ENCODE assay signal across 31 cellular contexts in genomic region chr13:113732176-113732960, GRCh38. TPM values are rescaled to one million over a fixed set of nuclear protein-coding genes. Genes with fewer than 3 reads are reported as not detected.
A peak's percentile ranks its signal among the peaks of the same experiment; 100 is the strongest.
DNase-seq lines count a peak whose midpoint lies in the region; ATAC-seq and TF ChIP-seq lines count a peak whose summit lies in the region.
"Had no signal": no experiment of that assay in that cellular context is flagged by ENCODE, and none has a peak within 500 bp of the region (broad histone marks: within the 10 kb centered on the region; RNA-seq: fewer than 3 reads in every experiment).

No MANE protein-coding gene starts in this region.

- H3K9me2 ChIP-seq in hepatocyte (replicated peaks; ENCODE audit: insufficient read depth): no peaks in the 10 kb centered on the region
- H3K9me2 ChIP-seq: SK-N-SH had no signal

- H4K20me1 ChIP-seq in BLaER1 treated with 17β-estradiol and CSF1 and Interleukin-3, amounts not matched to agents 10 nM and 100 nM: peaks cover 0 to 52% (median 11%) of the 10 kb centered on the region in 11 experiments; a peak in 10 of 22 replicates
- no peaks in the 10 kb centered on the region for H4K20me1 ChIP-seq in hepatocyte (ENCODE audit: insufficient read depth, poor library complexity, severe bottlenecking)

- no peaks in the 10 kb centered on the region for H3K36me3 Mint-ChIP-seq in type B pancreatic cell

- H3K4me1 Mint-ChIP-seq in type B pancreatic cell (ENCODE audit: unreplicated experiment): no peaks in the 10 kb centered on the region
- H3K4me1 Mint-ChIP-seq: activated CD4-positive, alpha-beta memory T cell treated with anti-CD3 and anti-CD28 coated beads, Interleukin-2, amount 10 ng/mL, durations not matched to agents 7 days and 5 days had no signal

- TF ChIP-seq CTCF in NB4 (IDR thresholded peaks at IDR 0.05; ENCODE audit: low read depth, low read length) (no peak), hepatocyte (IDR thresholded peaks at IDR 0.05; ENCODE audit: poor library complexity) (no peak), type B pancreatic cell (conservative IDR thresholded peaks at IDR 0.05) (no peak)

- DNase-seq in NB4 (ENCODE audit: low read depth) (peak; percentile 36), germinal center (ENCODE audit: low spot score) (peak; percentile 24), sciatic nerve (ENCODE audit: low spot score) (no peak), hepatocyte (ENCODE audit: low spot score) (no peak), DMS 273 treated with DMSO at 0.1 percent for 48 hours (lab: John Stamatoyannopoulos, UW) (no peak), type B pancreatic cell (ENCODE audit: extremely low spot score, unreplicated experiment) (no peak), ecto neural progenitor cell (ENCODE audit: low spot score) (no peak)
- DNase-seq: activated CD4-positive, alpha-beta memory T cell treated with anti-CD3 and anti-CD28 coated beads, Interleukin-2, amount 10 ng/mL, durations not matched to agents 7 days and 5 days; activated CD4-positive, alpha-beta T cell treated with anti-CD3 and anti-CD28 coated beads for 1 hour; activated CD8-positive, alpha-beta memory T cell treated with anti-CD3 and anti-CD28 coated beads, Interleukin-2, amount 50 U/mL, for 4 hours; activated naive CD4-positive, alpha-beta T cell treated with anti-CD3 and anti-CD28 coated beads for 36 hours; adrenal gland; COR-L47; dermis blood vessel endothelial cell; DMS79; esophagus squamous epithelium; foreskin keratinocyte; hippocampal formation; Karpas-422; NCI-H1694; SK-N-SH; small intestine; T-helper 2 cell; testis; uterus had no signal

- peaks cover 43 to 60% (median 57%) of the 10 kb centered on the region in 10 experiments for H3K4me1 ChIP-seq in BLaER1 treated with 17β-estradiol and CSF1 and Interleukin-3, amounts not matched to agents 10 nM and 100 nM
- H3K4me1 ChIP-seq in hepatocyte (ENCODE audit: insufficient read depth): peaks cover 4% of the 10 kb centered on the region
- H3K4me1 ChIP-seq: adrenal gland, body of pancreas, foreskin keratinocyte, pancreas, testis, uterus had no signal

- peak overlapping the region in 3 of 11 experiments; percentile 7 to 45 (median 10); a peak in 2 of 22 replicates for H3K9ac ChIP-seq in BLaER1 treated with 17β-estradiol and CSF1 and Interleukin-3, amounts not matched to agents 10 nM and 100 nM
- H3K9ac ChIP-seq: SK-N-SH had no signal

- H3K27me3 ChIP-seq in BLaER1 treated with 17β-estradiol and CSF1 and Interleukin-3, amounts not matched to agents 10 nM and 100 nM: peaks cover 52 to 86% (median 60%) of the 10 kb centered on the region in 11 experiments
- H3K27me3 ChIP-seq in hepatocyte: no peaks in the 10 kb centered on the region
- H3K27me3 ChIP-seq: pancreas, testis, uterus had no signal

- H3K4me3 ChIP-seq in BLaER1 treated with 17β-estradiol and CSF1 and Interleukin-3, amounts not matched to agents 10 nM and 100 nM: no peak overlapping the region
- H3K4me3 ChIP-seq in NB4 (ENCODE audit: low read depth, low read length) (no peak overlapping the region), hepatocyte (no peak overlapping the region)
- H3K4me3 ChIP-seq: adrenal gland, body of pancreas, esophagus squamous epithelium, pancreas, testis, uterus had no signal

- H3K27ac Mint-ChIP-seq in type B pancreatic cell: no peak overlapping the region
- H3K27ac Mint-ChIP-seq: activated CD4-positive, alpha-beta memory T cell treated with anti-CD3 and anti-CD28 coated beads, Interleukin-2, amount 10 ng/mL, durations not matched to agents 7 days and 5 days; activated naive CD4-positive, alpha-beta T cell treated with anti-CD3 and anti-CD28 coated beads for 36 hours; stimulated activated naive CD8-positive, alpha-beta T cell treated with anti-CD3 and anti-CD28 coated beads, Interleukin-15, Interleukin-2, amounts not matched to agents 100 ng/mL and 50 ng/mL, for 24 hours had no signal

- intact Hi-C loops in sciatic nerve (cut with DNase I): no loop called here

- H3K4me3 Mint-ChIP-seq in type B pancreatic cell: no peak overlapping the region
- H3K4me3 Mint-ChIP-seq: activated CD4-positive, alpha-beta memory T cell treated with anti-CD3 and anti-CD28 coated beads, Interleukin-2, amount 10 ng/mL, durations not matched to agents 7 days and 5 days; activated naive CD4-positive, alpha-beta T cell treated with anti-CD3 and anti-CD28 coated beads for 36 hours; stimulated activated naive CD8-positive, alpha-beta T cell treated with anti-CD3 and anti-CD28 coated beads, Interleukin-15, Interleukin-2, amounts not matched to agents 100 ng/mL and 50 ng/mL, for 24 hours had no signal

- H3K27me3 Mint-ChIP-seq in type B pancreatic cell: peaks cover 4% of the 10 kb centered on the region

- no peaks in the 10 kb centered on the region for H3K9me3 Mint-ChIP-seq in type B pancreatic cell
- H3K9me3 Mint-ChIP-seq: stimulated activated naive CD8-positive, alpha-beta T cell treated with anti-CD3 and anti-CD28 coated beads, Interleukin-15, Interleukin-2, amounts not matched to agents 100 ng/mL and 50 ng/mL, for 24 hours had no signal

- H3K9me3 ChIP-seq in BLaER1 treated with 17β-estradiol and CSF1 and Interleukin-3, amounts not matched to agents 10 nM and 100 nM (replicated peaks in 1 of 11): peaks cover 9 to 23% (median 14%) of the 10 kb centered on the region in 11 experiments
- H3K9me3 ChIP-seq in hepatocyte (ENCODE audit: low read depth): no peaks in the 10 kb centered on the region
- H3K9me3 ChIP-seq: adrenal gland, body of pancreas, esophagus squamous epithelium, pancreas, SK-N-SH, testis, uterus had no signal

- H3K4me2 ChIP-seq in BLaER1 treated with 17β-estradiol and CSF1 and Interleukin-3, amounts not matched to agents 10 nM and 100 nM: peak overlapping the region; percentile 59 to 81 (median 72)
- no peak overlapping the region for H3K4me2 ChIP-seq in hepatocyte
- H3K4me2 ChIP-seq: SK-N-SH had no signal

- no peak overlapping the region for H2AFZ ChIP-seq in hepatocyte

- no peak overlapping the region for H3K27ac ChIP-seq in BLaER1 treated with 17β-estradiol and CSF1 and Interleukin-3, amounts not matched to agents 10 nM and 100 nM
- H3K27ac ChIP-seq in hepatocyte: no peak overlapping the region
- H3K27ac ChIP-seq: adrenal gland, body of pancreas, esophagus squamous epithelium, foreskin keratinocyte, pancreas, testis, uterus had no signal

- no peaks in the 10 kb centered on the region for H3K79me2 ChIP-seq in hepatocyte

- TF ChIP-seq POLR2A in NB4 (IDR thresholded peaks at IDR 0.05; ENCODE audit: extremely low read depth, insufficient read length): no peak

- peak; percentile 12 for ATAC-seq in sciatic nerve
- ATAC-seq: body of pancreas, foreskin keratinocyte, HCT116, pancreas had no signal

- H3K36me3 ChIP-seq in BLaER1 treated with 17β-estradiol and CSF1 and Interleukin-3, amounts not matched to agents 10 nM and 100 nM: no peaks in the 10 kb centered on the region
- no peaks in the 10 kb centered on the region for H3K36me3 ChIP-seq in hepatocyte (replicated peaks; ENCODE audit: insufficient read depth, low read depth)
- H3K36me3 ChIP-seq: adrenal gland, esophagus squamous epithelium, pancreas, uterus had no signal

- 90% methylated on average over 29 of the region's 29 CpGs for WGBS in hepatocyte (ENCODE audit: low lambda C conversion rate, missing lambda C conversion rate)

RNA-seq across cellular contexts. Expression of gene TMEM255B, which starts 26.7 kb away (rescaled TPM):
- total RNA-seq in sciatic nerve (34.8 TPM), hepatocyte (0.10 and 1.5 TPM in 2 replicates), type B pancreatic cell (ENCODE audit: low replicate concordance) (0.92 and 1.9 TPM in 2 replicates)
- 4.0 and 6.3 TPM in 2 replicates for polyA plus RNA-seq in hepatocyte
- polyA plus RNA-seq: neural cell had no signal

Comparison
In these comparisons a context has a peak if more than half of its experiments do, and no peak if none do; other contexts are left out.
1. DNase-seq: peak in NB4 (single experiment) and germinal center (single experiment); none in sciatic nerve (single experiment), hepatocyte (single experiment), DMS 273 treated with DMSO at 0.1 percent for 48 hours (single experiment), type B pancreatic cell (single experiment) and ecto neural progenitor cell (single experiment).
2. RNA of gene TMEM255B, which starts 26.7 kb away (total RNA-seq): 34.8 TPM in sciatic nerve (single experiment); 0.92 to 1.9 TPM in type B pancreatic cell and 0.10 to 1.5 TPM in hepatocyte; every median in the first group is over 10 times any median in the second.